In genomic region chr3:17074559-17074958, GRCh38 we compare ENCODE assay signal across 27 cellular contexts.
DNase-seq lines count a peak whose midpoint lies in the region; ATAC-seq and TF ChIP-seq lines count a peak whose summit lies in the region.
"Had no signal": no experiment of that assay in that cellular context is flagged by ENCODE, and none has a peak within 500 bp of the region (broad histone marks: within the 10 kb centered on the region; RNA-seq: fewer than 3 reads in every experiment).

No MANE protein-coding gene starts in this region.

- POLR2A ChIA-PET in CD8-positive, alpha-beta memory T cell (lab: Charles Lee): interaction anchor here (0.8 to 1.1 kb wide), 2 partner anchors 42 to 77 kb away, joined by 3 read pairs; no protein-coding TSS in a partner anchor

- H3K4me1 ChIP-seq in CD8-positive, alpha-beta memory T cell (ENCODE audit: insufficient read depth, low read length): peaks cover 32% of the 10 kb centered on the region
- peaks cover 50% of the 10 kb centered on the region for H3K4me1 ChIP-seq in left ventricle myocardium inferior
- H3K4me1 ChIP-seq: left lung had no signal

- H3K36me3 Mint-ChIP-seq in activated T-cell treated with anti-CD3 and anti-CD28 coated beads, Interleukin-2, amount 50 U/mL, for 72 hours (ENCODE audit: insufficient read depth in 2 of 2): peaks cover 8 to 21% of the 10 kb centered on the region in 2 donors
- peaks cover 16 to 76% (median 39%) of the 10 kb centered on the region in 3 donors for H3K36me3 Mint-ChIP-seq in CD8-positive, alpha-beta memory T cell
- peaks cover 53% of the 10 kb centered on the region for H3K36me3 Mint-ChIP-seq in activated T-helper 1 cell treated with anti-CD3 and anti-CD28 coated beads, Interleukin-12 subunit alpha, Interleukin-12 subunit beta, Interleukin-2, Interleukin-4 antibody, amounts not matched to agents 30 ng/mL and 10 ng/mL and 1 ng/mL, durations not matched to agents 14 hours and 24 hours and 36 hours (ENCODE audit: low read depth)
- peaks cover 21% of the 10 kb centered on the region for H3K36me3 Mint-ChIP-seq in natural killer cell

- H3K27ac ChIP-seq in CD8-positive, alpha-beta memory T cell (ENCODE audit: low read depth, low read length): no peak overlapping the region
- no peak overlapping the region for H3K27ac ChIP-seq in left ventricle myocardium inferior (replicated peaks)
- H3K27ac ChIP-seq: A549, left lung, neutrophil, spleen, stomach had no signal

- ATAC-seq in activated T-cell treated with anti-CD3 and anti-CD28 coated beads, Interleukin-2, amount 50 U/mL, for 72 hours (replicated peaks in 1 of 2): peak; percentile 62 to 69
- ATAC-seq in natural killer cell (peak; percentile 20 to 44 (median 40)), HG02852 (IDR thresholded peaks at IDR 0.05; ENCODE audit: unreplicated experiment) (no peak)
- ATAC-seq: A549, left lung, right cardiac atrium had no signal

- peaks cover 0 to 2% of the 10 kb centered on the region in 2 donors for H3K9me3 Mint-ChIP-seq in activated T-cell treated with anti-CD3 and anti-CD28 coated beads, Interleukin-2, amount 50 U/mL, for 72 hours
- H3K9me3 Mint-ChIP-seq in CD8-positive, alpha-beta memory T cell: no peaks in the 10 kb centered on the region
- peaks cover 12% of the 10 kb centered on the region for H3K9me3 Mint-ChIP-seq in activated T-helper 1 cell treated with anti-CD3 and anti-CD28 coated beads, Interleukin-12 subunit alpha, Interleukin-12 subunit beta, Interleukin-2, Interleukin-4 antibody, amounts not matched to agents 30 ng/mL and 10 ng/mL and 1 ng/mL, durations not matched to agents 14 hours and 24 hours and 36 hours
- no peaks in the 10 kb centered on the region for H3K9me3 Mint-ChIP-seq in natural killer cell
- H3K9me3 Mint-ChIP-seq: activated B cell treated with CpG ODN at 0.5 μM for 24 hours had no signal

- H3K27me3 Mint-ChIP-seq in activated T-cell treated with anti-CD3 and anti-CD28 coated beads, Interleukin-2, amount 50 U/mL, for 72 hours (ENCODE audit: low read depth): no peaks in the 10 kb centered on the region
- peaks cover 0 to 1% of the 10 kb centered on the region in 2 donors for H3K27me3 Mint-ChIP-seq in CD8-positive, alpha-beta memory T cell
- H3K27me3 Mint-ChIP-seq in activated T-helper 1 cell treated with anti-CD3 and anti-CD28 coated beads, Interleukin-12 subunit alpha, Interleukin-12 subunit beta, Interleukin-2, Interleukin-4 antibody, amounts not matched to agents 30 ng/mL and 10 ng/mL and 1 ng/mL, durations not matched to agents 14 hours and 24 hours and 36 hours (ENCODE audit: insufficient read depth): no peaks in the 10 kb centered on the region
- H3K27me3 Mint-ChIP-seq in natural killer cell (ENCODE audit: low read depth in 2 of 2): no peaks in the 10 kb centered on the region
- H3K27me3 Mint-ChIP-seq: activated B cell treated with CpG ODN at 0.5 μM for 24 hours had no signal

- DNase-seq in activated T-cell treated with anti-CD3 and anti-CD28 coated beads, Interleukin-2, amount 50 U/mL, for 72 hours: peak in 1 of 2 donors; percentile 11
- no peak for DNase-seq in activated T-cell treated with anti-CD3 and anti-CD28 coated beads, Interleukin-2, amount 50 U/mL, for 1 hour
- DNase-seq in CD8-positive, alpha-beta memory T cell: peak in 2 of 5 donors; percentile 35 to 47
- peak; percentile 40 for DNase-seq in activated T-helper 1 cell treated with anti-CD3 and anti-CD28 coated beads, Interleukin-12 subunit alpha, Interleukin-12 subunit beta, Interleukin-2, Interleukin-4 antibody, amounts not matched to agents 30 ng/mL and 10 ng/mL and 1 ng/mL, durations not matched to agents 14 hours and 24 hours and 36 hours (ENCODE audit: low spot score)
- DNase-seq in natural killer cell (no peak), left ventricle myocardium inferior (no peak), HPDE6-E6E7 (ENCODE audit: extremely low spot score) (no peak)
- DNase-seq: activated B cell treated with CpG ODN at 0.5 μM for 24 hours; activated CD4-positive, alpha-beta T cell treated with anti-CD3 and anti-CD28 coated beads, Interleukin-2, amount 50 U/mL, for 48 hours; activated T-cell treated with anti-CD3 and anti-CD28 coated beads for 4 hours; erythroblast; KBM-7; left lung; mesendoderm; NCI-H1092 treated with DMSO at 0.1 percent for 48 hours; NCI-H1694 treated with DMSO at 0.1 percent for 48 hours; NCI-H82; posterior cingulate gyrus; right cardiac atrium; spleen; stimulated activated CD4-positive, alpha-beta T cell treated with anti-CD3 and anti-CD28 coated beads, Interleukin-2, amount 100 ng/mL, for 24 hours; stimulated activated CD8-positive, alpha-beta memory T cell treated with anti-CD3 and anti-CD28 coated beads, Interleukin-4, amount 100 ng/mL, for 48 hours; stomach; SW 1271 had no signal

- CTCF ChIA-PET in CD8-positive, alpha-beta memory T cell (lab: Charles Lee): interaction anchor here (1.8 kb wide), 1 partner anchor 40 kb away, joined by 3 read pairs; no protein-coding TSS in a partner anchor

- intact Hi-C loops in activated T-helper 1 cell treated with anti-CD3 and anti-CD28 coated beads, Interleukin-12 subunit alpha, Interleukin-12 subunit beta, Interleukin-2, Interleukin-4 antibody, amounts not matched to agents 30 ng/mL and 10 ng/mL and 1 ng/mL, durations not matched to agents 14 hours and 24 hours and 36 hours (cut with micrococcal nuclease): loop anchor here (2.0 to 5.0 kb wide), 3 partner anchors 30 to 52 kb away; no protein-coding TSS in a partner anchor
- intact Hi-C loops in natural killer cell (cut with micrococcal nuclease): loop anchor here (2.0 kb wide), 2 partner anchors 20 to 42 kb away; no protein-coding TSS in a partner anchor
- intact Hi-C loops in left ventricle myocardium inferior (cut with micrococcal nuclease): no loop called here

- TF ChIP-seq CTCF in natural killer cell (IDR thresholded peaks at IDR 0.05) (no peak), left ventricle myocardium inferior (IDR thresholded peaks at IDR 0.05; ENCODE audit: borderline replicate concordance) (no peak)

- no peaks in the 10 kb centered on the region for H3K27me3 ChIP-seq in CD8-positive, alpha-beta memory T cell (ENCODE audit: insufficient read depth, low read length, poor library complexity, severe bottlenecking)
- H3K27me3 ChIP-seq in left ventricle myocardium inferior (ENCODE audit: low read depth): no peaks in the 10 kb centered on the region
- H3K27me3 ChIP-seq: left lung, neutrophil, spleen, stomach had no signal

- H3K27ac Mint-ChIP-seq in activated T-cell treated with anti-CD3 and anti-CD28 coated beads, Interleukin-2, amount 50 U/mL, for 72 hours: no peak overlapping the region
- H3K27ac Mint-ChIP-seq in CD8-positive, alpha-beta memory T cell: peak overlapping the region in 5 of 8 donors; percentile 2 to 76 (median 32)
- H3K27ac Mint-ChIP-seq in activated T-helper 1 cell treated with anti-CD3 and anti-CD28 coated beads, Interleukin-12 subunit alpha, Interleukin-12 subunit beta, Interleukin-2, Interleukin-4 antibody, amounts not matched to agents 30 ng/mL and 10 ng/mL and 1 ng/mL, durations not matched to agents 14 hours and 24 hours and 36 hours: no peak overlapping the region
- H3K27ac Mint-ChIP-seq in natural killer cell: peak overlapping the region; percentile 79 to 84
- H3K27ac Mint-ChIP-seq: activated B cell treated with CpG ODN at 0.5 μM for 24 hours had no signal

- peaks cover 54% of the 10 kb centered on the region for H3K4me1 Mint-ChIP-seq in activated T-cell treated with anti-CD3 and anti-CD28 coated beads, Interleukin-2, amount 50 U/mL, for 72 hours (ENCODE audit: low read depth)
- peaks cover 58 to 90% (median 64%) of the 10 kb centered on the region in 3 donors for H3K4me1 Mint-ChIP-seq in CD8-positive, alpha-beta memory T cell
- H3K4me1 Mint-ChIP-seq in activated T-helper 1 cell treated with anti-CD3 and anti-CD28 coated beads, Interleukin-12 subunit alpha, Interleukin-12 subunit beta, Interleukin-2, Interleukin-4 antibody, amounts not matched to agents 30 ng/mL and 10 ng/mL and 1 ng/mL, durations not matched to agents 14 hours and 24 hours and 36 hours (ENCODE audit: low read depth): peaks cover 63% of the 10 kb centered on the region
- H3K4me1 Mint-ChIP-seq in natural killer cell: peaks cover 62 to 69% of the 10 kb centered on the region in 2 donors
- H3K4me1 Mint-ChIP-seq: activated B cell treated with CpG ODN at 0.5 μM for 24 hours had no signal

- H3K4me3 Mint-ChIP-seq in activated T-cell treated with anti-CD3 and anti-CD28 coated beads, Interleukin-2, amount 50 U/mL, for 72 hours: no peak overlapping the region
- H3K4me3 Mint-ChIP-seq in CD8-positive, alpha-beta memory T cell: peak overlapping the region in 6 of 7 donors; percentile 35 to 65 (median 53)
- H3K4me3 Mint-ChIP-seq in activated T-helper 1 cell treated with anti-CD3 and anti-CD28 coated beads, Interleukin-12 subunit alpha, Interleukin-12 subunit beta, Interleukin-2, Interleukin-4 antibody, amounts not matched to agents 30 ng/mL and 10 ng/mL and 1 ng/mL, durations not matched to agents 14 hours and 24 hours and 36 hours: peak overlapping the region; percentile 55
- peak overlapping the region; percentile 75 for H3K4me3 Mint-ChIP-seq in natural killer cell
- H3K4me3 Mint-ChIP-seq: activated B cell treated with CpG ODN at 0.5 μM for 24 hours had no signal

- peaks cover 3% of the 10 kb centered on the region for H3K36me3 ChIP-seq in CD8-positive, alpha-beta memory T cell (ENCODE audit: insufficient read depth, low read length)
- peaks cover 4% of the 10 kb centered on the region for H3K36me3 ChIP-seq in left ventricle myocardium inferior

- H3K4me3 ChIP-seq in CD8-positive, alpha-beta memory T cell (ENCODE audit: low read length): no peak overlapping the region
- no peak overlapping the region for H3K4me3 ChIP-seq in left ventricle myocardium inferior
- H3K4me3 ChIP-seq: A549, left lung, spleen, stomach had no signal

- H3K9me3 ChIP-seq in CD8-positive, alpha-beta memory T cell (ENCODE audit: low read length): no peaks in the 10 kb centered on the region
- H3K9me3 ChIP-seq in left ventricle myocardium inferior (replicated peaks): no peaks in the 10 kb centered on the region
- H3K9me3 ChIP-seq: left lung, neutrophil, spleen, stomach had no signal

Comparison
In these comparisons a context has a peak if more than half of its experiments do, and no peak if none do; other contexts are left out.
1. H3K27ac Mint-ChIP-seq: peak in CD8-positive, alpha-beta memory T cell (5 of 8) and natural killer cell (2 of 2); none in activated T-cell treated with anti-CD3 and anti-CD28 coated beads, Interleukin-2, amount 50 U/mL, for 72 hours (single experiment) and activated T-helper 1 cell treated with anti-CD3 and anti-CD28 coated beads, Interleukin-12 subunit alpha, Interleukin-12 subunit beta, Interleukin-2, Interleukin-4 antibody, amounts not matched to agents 30 ng/mL and 10 ng/mL and 1 ng/mL, durations not matched to agents 14 hours and 24 hours and 36 hours (single experiment).
2. H3K4me3 Mint-ChIP-seq: peak in CD8-positive, alpha-beta memory T cell (6 of 7), activated T-helper 1 cell treated with anti-CD3 and anti-CD28 coated beads, Interleukin-12 subunit alpha, Interleukin-12 subunit beta, Interleukin-2, Interleukin-4 antibody, amounts not matched to agents 30 ng/mL and 10 ng/mL and 1 ng/mL, durations not matched to agents 14 hours and 24 hours and 36 hours (single experiment) and natural killer cell (single experiment); none in activated T-cell treated with anti-CD3 and anti-CD28 coated beads, Interleukin-2, amount 50 U/mL, for 72 hours (0 of 2).